Comparison of ENCODE assay signal across 1 cellular context in the genomic region with DNA sequence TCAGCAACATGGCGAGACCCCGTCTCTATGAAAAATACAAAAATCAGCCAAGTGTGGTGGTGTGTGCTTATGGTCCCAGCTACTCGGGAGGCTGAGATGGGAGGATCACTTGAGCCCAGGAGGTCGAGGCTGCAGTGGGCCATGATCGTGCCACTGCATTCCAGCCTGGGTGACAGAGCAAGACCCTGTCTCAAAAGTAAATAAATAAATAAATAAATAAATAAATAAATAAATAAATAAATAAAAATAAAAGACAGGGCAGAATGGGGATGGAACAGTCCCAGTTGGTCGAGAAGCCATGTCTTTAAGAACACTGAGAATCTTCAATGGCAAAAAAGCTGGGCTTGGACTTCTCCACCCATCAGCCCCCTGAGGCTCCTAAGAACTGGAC.
A peak's percentile ranks its signal among the peaks of the same experiment; 100 is the strongest.
TF ChIP-seq lines count a peak whose summit lies in the region.

No MANE protein-coding gene starts in this region.

TF ChIP-seq in endothelial cell of umbilical vein, 7 proteins besides CTCF, POLR2A, EP300 and RAD21:
- TF ChIP-seq POLR2AphosphoS5 (IDR thresholded peaks at IDR 0.05; ENCODE audit: insufficient read depth, low read depth, low read length): peak; percentile 20
